8 cellular contexts compared by ENCODE assay signal in genomic region chr6:33279971-33280511, GRCh38. TPM values are rescaled to one million over a fixed set of nuclear protein-coding genes. Genes with fewer than 3 reads are reported as not detected.
DNase-seq lines count a peak whose midpoint lies in the region; ATAC-seq and TF ChIP-seq lines count a peak whose summit lies in the region.

No MANE protein-coding gene starts in this region.

- peaks cover 13 to 55% (median 40%) of the 10 kb centered on the region in 7 donors for H3K4me1 Mint-ChIP-seq in naive thymus-derived CD4-positive, alpha-beta T cell

- H3K27me3 Mint-ChIP-seq in naive thymus-derived CD4-positive, alpha-beta T cell, result no peaks in the 10 kb centered on the region

- peak overlapping the region in 4 of 10 donors; percentile 35 to 52 (median 46) for H3K4me3 Mint-ChIP-seq in naive thymus-derived CD4-positive, alpha-beta T cell

- H3K4me3 ChIP-seq in AG04449 (ENCODE audit: low read depth, low read length), result no peak overlapping the region
- no peak overlapping the region for H3K4me3 ChIP-seq in GM06990 (replicated peaks; ENCODE audit: low read depth, low read length)
- H3K4me3 ChIP-seq in naive thymus-derived CD4-positive, alpha-beta T cell (ENCODE audit: low read length), result no peak overlapping the region

- in situ Hi-C loops in T47D (cut with HindIII; ENCODE audit: low pct_unique_long_range_greater_than_20kb, low sequenced_read_pairs), result no loop called here

- no peaks in the 10 kb centered on the region for H3K9me3 Mint-ChIP-seq in naive thymus-derived CD4-positive, alpha-beta T cell

- ATAC-seq in naive thymus-derived CD4-positive, alpha-beta T cell, result peak; percentile 22
- no peak for ATAC-seq in GM18519 (IDR thresholded peaks at IDR 0.05; ENCODE audit: low FRiP score, unreplicated experiment)

- intact Hi-C loops in naive thymus-derived CD4-positive, alpha-beta T cell (cut with micrococcal nuclease), result loop anchor here in 1 of 2 donors (10.0 kb wide), 1 partner anchor 1085 kb away; the partner anchor contains the start of genes GPSM3 and PBX2
- intact Hi-C loops in posterior cingulate gyrus (cut with DNase I), result no loop called here

- no peaks in the 10 kb centered on the region for H3K27me3 ChIP-seq in GM06990 (replicated peaks; ENCODE audit: control insufficient read depth, insufficient read depth, low read length)
- H3K27me3 ChIP-seq in naive thymus-derived CD4-positive, alpha-beta T cell (ENCODE audit: control insufficient read depth in 2 of 2, insufficient read depth in 2 of 2, low read length in 2 of 2), result no peaks in the 10 kb centered on the region

- POLR2A ChIA-PET in AG04449 (lab: Yijun Ruan, JAX), result interaction anchor here (3.9 kb wide), 1 partner anchor 8 kb away, joined by 57 read pairs; the partner anchor contains the start of genes PFDN6 and WDR46
- POLR2A ChIA-PET in naive thymus-derived CD4-positive, alpha-beta T cell (lab: Charles Lee), result interaction anchor here (0.6 to 7.7 kb wide), 5 partner anchors 8 to 31 kb away, joined by 3 to 123 read pairs (median 22); partner anchors contain the start of genes PFDN6, RGL2, RPS18 and VPS52

- H3K27ac ChIP-seq in naive thymus-derived CD4-positive, alpha-beta T cell (ENCODE audit: low read depth, low read length), result peak overlapping the region; percentile 23

- peak overlapping the region in 4 of 9 donors; percentile 25 to 67 (median 44) for H3K27ac Mint-ChIP-seq in naive thymus-derived CD4-positive, alpha-beta T cell

- H3K36me3 Mint-ChIP-seq in naive thymus-derived CD4-positive, alpha-beta T cell, result peaks cover 0 to 16% (median 0%) of the 10 kb centered on the region in 5 donors

- no peaks in the 10 kb centered on the region for H3K9me3 ChIP-seq in naive thymus-derived CD4-positive, alpha-beta T cell (ENCODE audit: control insufficient read depth in 2 of 3, low read length in 3 of 3)

- peaks cover 22% of the 10 kb centered on the region for H3K36me3 ChIP-seq in GM06990 (ENCODE audit: control insufficient read depth, insufficient read depth, low read length)
- peaks cover 0 to 77% (median 5%) of the 10 kb centered on the region in 3 experiments for H3K36me3 ChIP-seq in naive thymus-derived CD4-positive, alpha-beta T cell (ENCODE audit: control insufficient read depth in 2 of 3, insufficient read depth in 3 of 3, low read length in 3 of 3)

- DNase-seq in AG04449 (ENCODE audit: low read depth, low spot score) (no peak), GM06990 (ENCODE audit: extremely low read depth, insufficient read length) (no peak), NCI-H510A (lab: John Stamatoyannopoulos, UW) (peak; percentile 85), T47D (ENCODE audit: low read depth in 1 of 2, low spot score in 1 of 2) (peak; percentile 65 to 91), posterior cingulate gyrus (no peak), cerebellum (ENCODE audit: low spot score) (no peak)
- DNase-seq in naive thymus-derived CD4-positive, alpha-beta T cell, result no peak

- CTCF ChIA-PET in AG04449 (lab: Yijun Ruan, JAX), result interaction anchor here (0.8 to 6.1 kb wide), 4 partner anchors 9 to 40 kb away, joined by 3 to 41 read pairs (median 4); partner anchors contain the start of genes PFDN6, RGL2 and WDR46
- CTCF ChIA-PET in naive thymus-derived CD4-positive, alpha-beta T cell (lab: Charles Lee), result no interaction called here

- peaks cover 18 to 24% of the 10 kb centered on the region in 2 donors for H3K4me1 ChIP-seq in naive thymus-derived CD4-positive, alpha-beta T cell (ENCODE audit: control insufficient read depth in 2 of 2, insufficient read depth in 2 of 2, low read length in 2 of 2)

- TF ChIP-seq CTCF in AG04449 (IDR thresholded peaks at IDR 0.05; ENCODE audit: insufficient read depth, low read length, missing control alignments) (peak; percentile 72), GM06990 (IDR thresholded peaks at IDR 0.05; ENCODE audit: insufficient read depth, low read length, poor library complexity, severe bottlenecking) (peak; percentile 46)

RNA-seq across cellular contexts. Expression of gene B3GALT4, which starts 3.1 kb away (rescaled TPM):
- total RNA-seq in naive thymus-derived CD4-positive, alpha-beta T cell, result 10 to 100 TPM; 12.9 to 48.0 (median 18.2) TPM
- polyA plus RNA-seq in naive thymus-derived CD4-positive, alpha-beta T cell, result 10 to 100 TPM; 18.9 to 27.3 TPM
- total RNA-seq in cerebellum, result 10.8 TPM

RNA-seq across cellular contexts. Expression of gene RPS18, which starts 8.2 kb away (rescaled TPM):
- total RNA-seq in naive thymus-derived CD4-positive, alpha-beta T cell, result 1,000 to 10,000 TPM; 2,454 to 4,896 (median 3,431) TPM
- over 10,000 TPM in 1 of 2 donors, 1,000 to 10,000 TPM in 1; 8,513 to 10,735 TPM for polyA plus RNA-seq in naive thymus-derived CD4-positive, alpha-beta T cell
- total RNA-seq in cerebellum, result 1,193 TPM

RNA-seq across cellular contexts. Expression of gene VPS52, which starts 8.4 kb away (rescaled TPM):
- total RNA-seq in naive thymus-derived CD4-positive, alpha-beta T cell, result 100 to 1,000 TPM in 2 of 5 experiments, 10 to 100 TPM in 3; 74.3 to 110 (median 90.5) TPM
- 10 to 100 TPM; 15.5 to 26.8 TPM for polyA plus RNA-seq in naive thymus-derived CD4-positive, alpha-beta T cell
- total RNA-seq in cerebellum, result 37.8 TPM

RNA-seq across cellular contexts. Expression of gene WDR46, which starts 9.0 kb away (rescaled TPM):
- 10 to 100 TPM; 25.3 to 62.7 (median 52.7) TPM for total RNA-seq in naive thymus-derived CD4-positive, alpha-beta T cell
- polyA plus RNA-seq in naive thymus-derived CD4-positive, alpha-beta T cell, result 10 to 100 TPM; 55.2 to 82.9 TPM
- 18.1 TPM for total RNA-seq in cerebellum

RNA-seq across cellular contexts. Expression of gene PFDN6, which starts 9.4 kb away (rescaled TPM):
- total RNA-seq in naive thymus-derived CD4-positive, alpha-beta T cell, result 10 to 100 TPM; 14.6 to 73.2 (median 35.5) TPM
- 10 to 100 TPM; 26.5 to 36.3 TPM for polyA plus RNA-seq in naive thymus-derived CD4-positive, alpha-beta T cell
- total RNA-seq in cerebellum, result 17.1 TPM

Comparison
In these comparisons a context has a peak if more than half of its experiments do, and no peak if none do; other contexts are left out.
1. DNase-seq: peak in NCI-H510A (single experiment) and T47D (2 of 2); none in AG04449 (single experiment), GM06990 (single experiment), naive thymus-derived CD4-positive, alpha-beta T cell (0 of 9), posterior cingulate gyrus (0 of 10) and cerebellum (single experiment).